ENCODE assay signal across 2 cellular contexts in genomic region chr10:96758423-96758822, GRCh38.
TF ChIP-seq lines count a peak whose summit lies in the region.

No MANE protein-coding gene starts in this region.

TF ChIP-seq in HepG2, 621 proteins besides CTCF, POLR2A, EP300 and RAD21 (continued from another document):
- TF ChIP-seq ZNF513 (CRISPR knock-in tag; conservative IDR thresholded peaks at IDR 0.05), result no peak
- no peak for TF ChIP-seq NR2C2 (CRISPR knock-in tag; IDR thresholded peaks at IDR 0.05; ENCODE audit: borderline replicate concordance)
- no peak for TF ChIP-seq ZBTB7A (CRISPR knock-in tag; IDR thresholded peaks at IDR 0.05)
- TF ChIP-seq SYNCRIP (IDR thresholded peaks at IDR 0.05; ENCODE audit: insufficient read depth, low read depth, low read length), result no peak
- TF ChIP-seq ZNF589 (CRISPR knock-in tag; conservative IDR thresholded peaks at IDR 0.05), result no peak
- no peak for TF ChIP-seq ZNF737 (CRISPR knock-in tag; IDR thresholded peaks at IDR 0.05; ENCODE audit: borderline replicate concordance)
- no peak for TF ChIP-seq ZBTB10 (CRISPR knock-in tag; IDR thresholded peaks at IDR 0.05; ENCODE audit: borderline replicate concordance)
- no peak for TF ChIP-seq NFRKB (IDR thresholded peaks at IDR 0.05)
- no peak for TF ChIP-seq MAFG (CRISPR knock-in tag; IDR thresholded peaks at IDR 0.05)
- TF ChIP-seq NCOR1 (IDR thresholded peaks at IDR 0.05; ENCODE audit: borderline replicate concordance, low read length), result no peak
- TF ChIP-seq NFE2L1 (CRISPR knock-in tag; IDR thresholded peaks at IDR 0.05; ENCODE audit: borderline replicate concordance), result no peak
- TF ChIP-seq ZNF670 (CRISPR knock-in tag; IDR thresholded peaks at IDR 0.05; ENCODE audit: borderline replicate concordance), result no peak
- TF ChIP-seq BCL6 (CRISPR knock-in tag; IDR thresholded peaks at IDR 0.05), result no peak
- no peak for TF ChIP-seq BRF2 (CRISPR knock-in tag; IDR thresholded peaks at IDR 0.05)
- TF ChIP-seq MXD3 (CRISPR knock-in tag; IDR thresholded peaks at IDR 0.05), result no peak
- no peak for TF ChIP-seq ZNF556 (CRISPR knock-in tag; IDR thresholded peaks at IDR 0.05; ENCODE audit: borderline replicate concordance)

TF ChIP-seq in WTC11, 78 proteins besides CTCF, POLR2A, EP300 and RAD21:
- TF ChIP-seq AR (CRISPR knock-in tag; IDR thresholded peaks at IDR 0.05), result no peak
- no peak for TF ChIP-seq EMX1 (CRISPR knock-in tag; IDR thresholded peaks at IDR 0.05)
- TF ChIP-seq KAT7 (CRISPR knock-in tag; IDR thresholded peaks at IDR 0.05; ENCODE audit: borderline replicate concordance), result no peak
